21 cellular contexts compared by ENCODE assay signal in genomic region chr4:14223461-14223860, GRCh38.
DNase-seq lines count a peak whose midpoint lies in the region; ATAC-seq, FAIRE-seq and TF ChIP-seq lines count a peak whose summit lies in the region.
"Had no signal": no experiment of that assay in that cellular context is flagged by ENCODE, and none has a peak within 500 bp of the region (broad histone marks: within the 10 kb centered on the region; RNA-seq: fewer than 3 reads in every experiment).

No MANE protein-coding gene starts in this region.

- no peak overlapping the region for H2AFZ ChIP-seq in parathyroid adenoma

- H3K27ac ChIP-seq in heart left ventricle (peak overlapping the region in 7 of 12 donors; percentile 16 to 69 (median 41)), left ventricle myocardium inferior (replicated peaks) (peak overlapping the region; percentile 55), parathyroid adenoma (no peak overlapping the region), small intestine (ENCODE audit: low read depth in 1 of 2, low read length in 1 of 2) (no peak overlapping the region)
- H3K27ac ChIP-seq: 22Rv1; A549; BLaER1 treated with 17β-estradiol and CSF1 and Interleukin-3, amounts not matched to agents 10 nM and 100 nM; C4-2B had no signal

- TF ChIP-seq POLR2A in heart left ventricle (IDR thresholded peaks at IDR 0.05) = no peak

- 89 to 94% (median 92%) methylated on average over 1 of the region's 1 CpG for WGBS in heart left ventricle, 4 donors
- WGBS in small intestine, 3 donors = 26 to 62% (median 45%) methylated on average over 1 of the region's 1 CpG

- intact Hi-C loops in heart left ventricle (cut with DNase I) (no loop called here), left cardiac atrium (cut with DNase I) (no loop called here), left ventricle myocardium inferior (cut with micrococcal nuclease) (no loop called here), Right ventricle myocardium superior (cut with DNase I) (no loop called here)

- TF ChIP-seq CTCF in heart left ventricle (IDR thresholded peaks at IDR 0.05) (no peak), left ventricle myocardium inferior (IDR thresholded peaks at IDR 0.05; ENCODE audit: borderline replicate concordance) (no peak), parathyroid adenoma (IDR thresholded peaks at IDR 0.05) (no peak)

- H3K36me3 ChIP-seq in heart left ventricle (no peaks in the 10 kb centered on the region), left ventricle myocardium inferior (no peaks in the 10 kb centered on the region), parathyroid adenoma (ENCODE audit: control insufficient read depth, insufficient read depth, low read length) (no peaks in the 10 kb centered on the region), small intestine (ENCODE audit: control insufficient read depth in 2 of 2, insufficient read depth in 2 of 2, low read length in 2 of 2) (no peaks in the 10 kb centered on the region)
- H3K36me3 ChIP-seq: BLaER1 treated with 17β-estradiol and CSF1 and Interleukin-3, amounts not matched to agents 10 nM and 100 nM had no signal

- no peak for FAIRE-seq in small intestine (lab: Jason Lieb, UNC)
- FAIRE-seq: A549, D721Med, G401.6, GM12891 had no signal

- ATAC-seq in heart left ventricle (no peak), left cardiac atrium (no peak), Right ventricle myocardium superior (ENCODE audit: poor library complexity) (no peak), GM19023 (IDR thresholded peaks at IDR 0.05; ENCODE audit: unreplicated experiment) (no peak)
- ATAC-seq: A549; CD8-positive, alpha-beta T cell had no signal

- DNase-seq in heart left ventricle = no peak
- no peak for DNase-seq in left cardiac atrium
- no peak for DNase-seq in left ventricle myocardium inferior
- DNase-seq in Right ventricle myocardium superior = no peak
- peak; percentile 17 for DNase-seq in small intestine
- DNase-seq: AML-193; Caco-2; Calu3; CD4-positive, alpha-beta T cell; CD8-positive, alpha-beta T cell; DMS79 treated with DMSO at 0.1 percent for 48 hours; GF-D8 had no signal

- H3K9me3 ChIP-seq in heart left ventricle (no peaks in the 10 kb centered on the region), left ventricle myocardium inferior (replicated peaks) (no peaks in the 10 kb centered on the region), parathyroid adenoma (ENCODE audit: control insufficient read depth, low read length) (no peaks in the 10 kb centered on the region), small intestine (ENCODE audit: control insufficient read depth, low read depth) (no peaks in the 10 kb centered on the region)
- H3K9me3 ChIP-seq: A549; BLaER1 treated with 17β-estradiol and CSF1 and Interleukin-3, amounts not matched to agents 10 nM and 100 nM; Caco-2 had no signal

- H3K4me1 ChIP-seq in heart left ventricle (peaks cover 0 to 20% (median 6%) of the 10 kb centered on the region in 12 donors), left ventricle myocardium inferior (peaks cover 27% of the 10 kb centered on the region), parathyroid adenoma (no peaks in the 10 kb centered on the region), small intestine (ENCODE audit: control insufficient read depth in 2 of 2, insufficient read depth in 1 of 2, low read depth in 1 of 2, low read length in 1 of 2) (no peaks in the 10 kb centered on the region)
- H3K4me1 ChIP-seq: A549; BLaER1 treated with 17β-estradiol and CSF1 and Interleukin-3, amounts not matched to agents 10 nM and 100 nM; Caco-2 had no signal

- H3K4me3 ChIP-seq in heart left ventricle = no peak overlapping the region
- H3K4me3 ChIP-seq in left ventricle myocardium inferior = no peak overlapping the region
- no peak overlapping the region for H3K4me3 ChIP-seq in parathyroid adenoma (ENCODE audit: low read depth, low read length)
- H3K4me3 ChIP-seq in small intestine (ENCODE audit: low read depth in 1 of 2, low read length in 2 of 2) = no peak overlapping the region
- H3K4me3 ChIP-seq: A549; BLaER1 treated with 17β-estradiol and CSF1 and Interleukin-3, amounts not matched to agents 10 nM and 100 nM had no signal

- no peak overlapping the region for H3K9ac ChIP-seq in parathyroid adenoma
- H3K9ac ChIP-seq: BLaER1 treated with 17β-estradiol and CSF1 and Interleukin-3, amounts not matched to agents 10 nM and 100 nM had no signal

- peak overlapping the region; percentile 6 for H3K4me2 ChIP-seq in parathyroid adenoma (ENCODE audit: low read length)
- H3K4me2 ChIP-seq: A549; BLaER1 treated with 17β-estradiol and CSF1 and Interleukin-3, amounts not matched to agents 10 nM and 100 nM had no signal

- H3K27me3 ChIP-seq in heart left ventricle (no peaks in the 10 kb centered on the region), left ventricle myocardium inferior (ENCODE audit: low read depth) (no peaks in the 10 kb centered on the region), parathyroid adenoma (ENCODE audit: control insufficient read depth, insufficient read depth, low read length) (no peaks in the 10 kb centered on the region), small intestine (ENCODE audit: control insufficient read depth in 2 of 2, insufficient read depth in 2 of 2, low read length in 2 of 2) (no peaks in the 10 kb centered on the region)
- H3K27me3 ChIP-seq: BLaER1 treated with 17β-estradiol and CSF1 and Interleukin-3, amounts not matched to agents 10 nM and 100 nM had no signal

- H3K79me2 ChIP-seq in parathyroid adenoma = no peaks in the 10 kb centered on the region

Comparison
In these comparisons a context has a peak if more than half of its experiments do, and no peak if none do; other contexts are left out.
1. H3K27ac ChIP-seq: peak in heart left ventricle (7 of 12) and left ventricle myocardium inferior (single experiment); none in parathyroid adenoma (single experiment) and small intestine (0 of 2).